ENCODE assay signal across 9 cellular contexts in the genomic region with DNA sequence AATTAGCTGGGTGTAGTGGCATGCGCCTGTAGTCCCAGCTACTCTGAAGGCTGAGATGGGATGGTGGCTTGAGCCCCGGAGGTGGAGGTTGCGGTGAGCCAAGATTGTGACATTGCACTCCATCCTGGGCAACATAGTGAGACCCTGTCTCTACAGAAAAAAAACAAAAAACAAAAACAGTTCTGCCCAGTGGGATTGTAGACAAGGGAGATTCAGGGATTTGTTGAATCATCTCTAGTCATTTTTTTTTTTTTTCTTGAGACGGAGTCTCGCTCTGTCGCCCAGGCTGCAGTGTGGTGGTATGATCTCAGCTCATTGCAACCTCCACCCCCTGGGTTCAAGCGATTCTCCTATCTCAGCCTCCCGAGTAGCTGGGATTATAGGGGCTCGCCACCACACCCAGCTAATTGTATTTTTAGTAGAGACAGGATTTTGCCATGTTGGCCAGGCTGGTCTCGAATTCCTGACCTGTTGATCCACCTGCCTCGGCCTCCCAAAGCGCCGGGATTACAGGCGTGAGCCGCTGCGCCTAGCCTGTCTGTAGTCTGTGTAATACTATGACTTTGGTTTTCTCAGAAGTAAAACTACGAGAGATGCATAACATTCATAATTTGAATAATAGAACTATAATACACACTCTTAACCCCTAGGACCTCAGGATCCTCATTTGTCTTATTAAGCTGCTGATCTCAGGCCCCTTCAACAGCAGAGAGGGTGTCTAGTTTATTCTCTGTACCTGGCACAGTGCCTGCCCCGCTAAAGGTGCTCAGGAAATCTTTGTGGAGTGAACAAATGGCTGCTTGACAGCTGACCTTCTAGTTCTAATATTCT. TPM values are rescaled to one million over a fixed set of nuclear protein-coding genes. Genes with fewer than 3 reads are reported as not detected.
DNase-seq lines count a peak whose midpoint lies in the region; ATAC-seq and TF ChIP-seq lines count a peak whose summit lies in the region.
"Had no signal": no experiment of that assay in that cellular context is flagged by ENCODE, and none has a peak within 500 bp of the region (broad histone marks: within the 10 kb centered on the region; RNA-seq: fewer than 3 reads in every experiment).

No MANE protein-coding gene starts in this region.

- peak overlapping the region; percentile 59 to 93 (median 79) for H3K4me3 ChIP-seq in heart left ventricle
- peak overlapping the region; percentile 81 to 91 for H3K4me3 ChIP-seq in left lung
- H3K4me3 ChIP-seq in tibial artery: peak overlapping the region; percentile 71 to 73

- H3K36me3 ChIP-seq in heart left ventricle (peaks cover 0 to 14% (median 0%) of the 10 kb centered on the region in 9 donors), left lung (peaks cover 0 to 6% of the 10 kb centered on the region in 2 donors), tibial artery (no peaks in the 10 kb centered on the region)

- no peak for DNase-seq in heart left ventricle
- no peak for DNase-seq in left ventricle myocardium superior
- DNase-seq in left lung: no peak
- DNase-seq in tibial artery: peak in 1 of 2 donors; percentile 49
- DNase-seq in SIG-M5 (lab: John Stamatoyannopoulos, UW): no peak
- no peak for DNase-seq in NCI-H1417 treated with DMSO at 0.1 percent for 48 hours (lab: John Stamatoyannopoulos, UW)
- DNase-seq in activated effector memory CD4-positive, alpha-beta T cell treated with Interleukin-2 at 50 U/mL for 16 hours: no peak

- H3K4me1 ChIP-seq in heart left ventricle: peaks cover 0 to 59% (median 35%) of the 10 kb centered on the region in 12 donors
- peaks cover 39 to 72% of the 10 kb centered on the region in 2 donors for H3K4me1 ChIP-seq in left lung
- H3K4me1 ChIP-seq in tibial artery: peaks cover 0 to 37% (median 26%) of the 10 kb centered on the region in 4 donors

- H3K9me3 ChIP-seq in heart left ventricle (no peaks in the 10 kb centered on the region), left lung (no peaks in the 10 kb centered on the region), tibial artery (no peaks in the 10 kb centered on the region)

- TF ChIP-seq POLR2A in heart left ventricle (IDR thresholded peaks at IDR 0.05): no peak

- ATAC-seq in heart left ventricle (no peak), left ventricle myocardium superior (no peak), left lung (no peak)

- intact Hi-C loops in heart left ventricle (cut with DNase I): no loop called here
- intact Hi-C loops in left ventricle myocardium superior (cut with micrococcal nuclease): no loop called here
- intact Hi-C loops in left lung (cut with DNase I): no loop called here
- intact Hi-C loops in tibial artery (cut with DNase I; ENCODE audit: low total_unique reads): no loop called here

- no peaks in the 10 kb centered on the region for H3K27me3 ChIP-seq in heart left ventricle
- H3K27me3 ChIP-seq in left lung: no peaks in the 10 kb centered on the region
- H3K27me3 ChIP-seq in tibial artery: no peaks in the 10 kb centered on the region

- TF ChIP-seq CTCF in heart left ventricle (IDR thresholded peaks at IDR 0.05) (no peak), left lung (IDR thresholded peaks at IDR 0.05) (no peak), tibial artery (IDR thresholded peaks at IDR 0.05) (no peak)

- 87 to 90% (median 89%) methylated on average over 18 of the region's 18 CpGs for WGBS in heart left ventricle, 4 donors
- WGBS in adipose tissue, 3 donors: 78 to 82% (median 82%) methylated on average over 18 of the region's 18 CpGs

- H3K27ac ChIP-seq in heart left ventricle (peak overlapping the region; percentile 92 to 100 (median 98)), adipose tissue (ENCODE audit: low read depth, low read length) (peak overlapping the region; percentile 93), left lung (peak overlapping the region; percentile 97 to 99), tibial artery (peak overlapping the region; percentile 93 to 99)

RNA-seq across cellular contexts. Expression of gene TEN1, which starts 1.4 kb away (rescaled TPM):
- total RNA-seq in heart left ventricle (10 to 100 TPM in 3 of 9 donors, 1 to 10 TPM in 6; 3.3 to 15.6 (median 8.6) TPM), left ventricle myocardium superior (6.6 TPM), left lung (10 to 100 TPM; 19.3 to 20.7 TPM)
- polyA plus RNA-seq in heart left ventricle (10 to 100 TPM; 17.8 to 22.1 TPM), adipose tissue (10 to 100 TPM; 25.2 to 42.6 (median 39.5) TPM)

RNA-seq across cellular contexts. Expression of gene ACOX1, which starts 1.4 kb away (rescaled TPM):
- total RNA-seq in heart left ventricle: 100 to 1,000 TPM in 2 of 9 donors, 10 to 100 TPM in 7; 65.5 to 117 (median 84.8) TPM
- 10 to 100 TPM; 19.5 to 28.7 TPM for polyA plus RNA-seq in heart left ventricle
- total RNA-seq in left ventricle myocardium superior: 101 TPM
- polyA plus RNA-seq in adipose tissue: 10 to 100 TPM; 17.7 to 61.9 (median 19.8) TPM
- 10 to 100 TPM; 81.0 TPM for total RNA-seq in left lung

RNA-seq across cellular contexts. Expression of gene CDK3, which starts 20.3 kb away (rescaled TPM):
- 1 to 10 TPM in 6 of 9 donors, under 1 TPM in 1, not detected in 2; 0.46 to 3.1 (median 1.5) TPM for total RNA-seq in heart left ventricle
- polyA plus RNA-seq in heart left ventricle: 1 to 10 TPM; 1.6 to 3.6 TPM
- total RNA-seq in left ventricle myocardium superior: 2.6 TPM
- 10 to 100 TPM in 2 of 3 donors, 1 to 10 TPM in 1; 5.4 to 13.7 (median 13.0) TPM for polyA plus RNA-seq in adipose tissue
- total RNA-seq in left lung: 1 to 10 TPM; 5.4 to 6.1 TPM

RNA-seq across cellular contexts. Expression of gene FBF1, which starts 39.6 kb away (rescaled TPM):
- total RNA-seq in heart left ventricle (1 to 10 TPM; 1.5 to 5.4 (median 2.9) TPM), left ventricle myocardium superior (4.2 TPM), left lung (10 to 100 TPM; 12.1 to 13.1 TPM)
- polyA plus RNA-seq in heart left ventricle (1 to 10 TPM; 2.0 to 3.9 TPM), adipose tissue (1 to 10 TPM; 2.5 to 5.5 (median 3.8) TPM)

RNA-seq across cellular contexts. Expression of gene EVPL, which starts 46.7 kb away (rescaled TPM):
- total RNA-seq in heart left ventricle (1 to 10 TPM in 1 of 9 donors, under 1 TPM in 5, not detected in 3; 0.04 to 2.0 (median 0.09) TPM), left ventricle myocardium superior (0.07 TPM), left lung (10 to 100 TPM; 29.1 to 44.8 TPM)
- polyA plus RNA-seq in heart left ventricle (under 1 TPM; 0.03 to 0.04 TPM), adipose tissue (1 to 10 TPM in 1 of 3 donors, under 1 TPM in 2; 0.34 to 1.2 (median 0.59) TPM)
- total RNA-seq: lung microvascular endothelial cell had no signal
